1 cellular context compared by ENCODE assay signal in the genomic region with DNA sequence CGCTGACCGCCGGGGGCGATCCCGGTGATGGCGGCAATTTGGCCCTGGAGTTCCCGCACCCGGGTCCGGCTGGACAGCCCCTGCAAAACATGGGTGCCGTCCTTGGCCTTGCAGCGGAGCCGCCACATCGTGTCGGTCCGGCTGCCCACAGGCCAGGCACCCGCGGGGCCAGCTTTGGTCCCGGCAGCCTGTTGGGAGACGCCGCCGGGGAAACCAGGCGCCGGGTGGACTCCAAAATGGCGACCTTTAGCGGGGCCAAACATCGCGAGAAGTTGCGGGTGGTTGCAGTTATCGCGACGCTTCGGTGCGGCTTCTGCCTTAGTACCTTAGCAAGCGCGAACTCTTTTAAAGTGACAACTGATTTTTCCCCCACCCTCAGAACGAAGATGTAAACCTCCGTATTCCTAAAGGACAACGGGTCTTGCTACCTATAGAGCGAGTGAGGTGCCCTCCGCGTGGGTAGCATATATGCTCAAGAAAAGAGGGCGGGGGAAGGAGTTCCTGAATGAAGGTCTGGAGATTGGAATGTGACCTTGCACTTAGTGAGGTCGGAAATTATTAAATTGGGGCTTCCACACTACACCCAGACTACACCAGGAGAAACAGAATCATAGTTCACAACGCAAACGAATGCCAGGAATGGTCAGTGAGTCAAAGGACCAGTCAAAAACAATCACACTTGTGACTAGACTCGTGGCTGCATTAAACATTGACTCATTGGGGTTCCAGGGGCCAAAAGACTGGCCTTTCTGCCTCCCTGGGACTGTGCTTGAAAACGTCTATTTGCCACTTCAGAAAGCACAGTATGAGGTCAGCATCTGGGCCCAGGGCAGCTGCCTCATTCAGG.
TF ChIP-seq lines count a peak whose summit lies in the region.

Gene YOD1 (minus strand): TSS at position 441 of the 847 bp plus-strand sequence. CDS start 178 bp downstream, at position 263.

TF ChIP-seq in HepG2, 621 proteins besides CTCF, POLR2A, EP300 and RAD21 (continued from another document and continues in another):
- TF ChIP-seq, protein P1, sequence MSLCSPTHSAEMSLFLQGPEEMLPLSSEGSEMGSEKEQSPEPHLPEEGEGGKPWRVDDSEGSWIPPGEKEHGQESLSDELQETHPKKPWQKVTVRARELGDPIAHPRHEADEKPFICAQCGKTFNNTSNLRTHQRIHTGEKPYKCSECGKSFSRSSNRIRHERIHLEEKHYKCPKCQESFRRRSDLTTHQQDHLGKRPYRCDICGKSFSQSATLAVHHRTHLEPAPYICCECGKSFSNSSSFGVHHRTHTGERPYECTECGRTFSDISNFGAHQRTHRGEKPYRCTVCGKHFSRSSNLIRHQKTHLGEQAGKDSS (CRISPR knock-in tag; IDR thresholded peaks at IDR 0.05; ENCODE audit: borderline replicate concordance, low read depth) = peak; percentile 61; the same call in 1 of the 2 replicates
- TF ChIP-seq MIXL1 (CRISPR knock-in tag; IDR thresholded peaks at IDR 0.05) (no peak), PCBP2 (optimal IDR thresholded peaks at IDR 0.05; ENCODE audit: low read depth, low read length, poor library complexity, severe bottlenecking) (no peak), STAT5B (CRISPR knock-in tag; IDR thresholded peaks at IDR 0.05) (no peak), ZIK1 (CRISPR knock-in tag; IDR thresholded peaks at IDR 0.05; ENCODE audit: borderline replicate concordance, low read depth) (no peak), NFYB (CRISPR knock-in tag; IDR thresholded peaks at IDR 0.05) (no peak), NFE2L2 (IDR thresholded peaks at IDR 0.05; ENCODE audit: low read length) (no peak), ZSCAN21 (CRISPR knock-in tag; IDR thresholded peaks at IDR 0.05; ENCODE audit: borderline replicate concordance) (peak; percentile 77), RERE (CRISPR knock-in tag; IDR thresholded peaks at IDR 0.05; ENCODE audit: low read depth) (no peak), NCOA5 (CRISPR knock-in tag; IDR thresholded peaks at IDR 0.05) (no peak), RAD51 (IDR thresholded peaks at IDR 0.05; ENCODE audit: borderline replicate concordance) (no peak), FOXA1 (IDR thresholded peaks at IDR 0.05) (no peak), FOXA1 (CRISPR knock-in tag; IDR thresholded peaks at IDR 0.05) (no peak; the same call in 1 of the 2 replicates), JUN (CRISPR knock-in tag; IDR thresholded peaks at IDR 0.05) (0 out of 2 replicates have a peak, but pooled peaks have one; percentile 15), ZNF12 (CRISPR knock-in tag; IDR thresholded peaks at IDR 0.05) (peak; percentile 73; the same call in 1 of the 2 replicates), SIN3A (IDR thresholded peaks at IDR 0.05; ENCODE audit: borderline replicate concordance, low read depth, low read length) (peak; percentile 65; the same call in 1 of the 2 replicates), SKIL (CRISPR knock-in tag; IDR thresholded peaks at IDR 0.05; ENCODE audit: borderline replicate concordance) (no peak), CEBPZ (IDR thresholded peaks at IDR 0.05; ENCODE audit: low read length) (no peak), HMG20B (CRISPR knock-in tag; conservative IDR thresholded peaks at IDR 0.05) (no peak), ZNF24 (IDR thresholded peaks at IDR 0.05) (no peak), RNF219 (CRISPR knock-in tag; IDR thresholded peaks at IDR 0.05) (no peak), MAFF (IDR thresholded peaks at IDR 0.05; ENCODE audit: low read depth, low read length) (no peak), LBX2 (CRISPR knock-in tag; IDR thresholded peaks at IDR 0.05; ENCODE audit: borderline replicate concordance) (no peak), PLRG1 (conservative IDR thresholded peaks at IDR 0.05) (no peak), RBAK (CRISPR knock-in tag; IDR thresholded peaks at IDR 0.05) (no peak), ZNF234 (CRISPR knock-in tag; conservative IDR thresholded peaks at IDR 0.05) (no peak; the same call in 1 of the 2 replicates), TARDBP (CRISPR knock-in tag; IDR thresholded peaks at IDR 0.05) (no peak), EEA1 (CRISPR knock-in tag; IDR thresholded peaks at IDR 0.05; ENCODE audit: borderline replicate concordance) (0 out of 2 replicates have a peak, but pooled peaks have one; percentile 61), REXO4 (CRISPR knock-in tag; IDR thresholded peaks at IDR 0.05; ENCODE audit: borderline replicate concordance) (no peak), HOXA7 (CRISPR knock-in tag; IDR thresholded peaks at IDR 0.05) (no peak), ZNF484 (CRISPR knock-in tag; IDR thresholded peaks at IDR 0.05; ENCODE audit: borderline replicate concordance, low read depth) (no peak), KDM5B (CRISPR knock-in tag; IDR thresholded peaks at IDR 0.05; ENCODE audit: borderline replicate concordance) (peak; percentile 73), ZNF101 (CRISPR knock-in tag; IDR thresholded peaks at IDR 0.05; ENCODE audit: borderline replicate concordance, low read depth) (no peak), MYC (CRISPR knock-in tag; IDR thresholded peaks at IDR 0.05; ENCODE audit: borderline replicate concordance) (no peak; the same call in 1 of the 2 replicates)
- TF ChIP-seq, protein P2, sequence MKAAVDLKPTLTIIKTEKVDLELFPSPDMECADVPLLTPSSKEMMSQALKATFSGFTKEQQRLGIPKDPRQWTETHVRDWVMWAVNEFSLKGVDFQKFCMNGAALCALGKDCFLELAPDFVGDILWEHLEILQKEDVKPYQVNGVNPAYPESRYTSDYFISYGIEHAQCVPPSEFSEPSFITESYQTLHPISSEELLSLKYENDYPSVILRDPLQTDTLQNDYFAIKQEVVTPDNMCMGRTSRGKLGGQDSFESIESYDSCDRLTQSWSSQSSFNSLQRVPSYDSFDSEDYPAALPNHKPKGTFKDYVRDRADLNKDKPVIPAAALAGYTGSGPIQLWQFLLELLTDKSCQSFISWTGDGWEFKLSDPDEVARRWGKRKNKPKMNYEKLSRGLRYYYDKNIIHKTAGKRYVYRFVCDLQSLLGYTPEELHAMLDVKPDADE (CRISPR knock-in tag; IDR thresholded peaks at IDR 0.05) = no peak
- TF ChIP-seq, protein P3, sequence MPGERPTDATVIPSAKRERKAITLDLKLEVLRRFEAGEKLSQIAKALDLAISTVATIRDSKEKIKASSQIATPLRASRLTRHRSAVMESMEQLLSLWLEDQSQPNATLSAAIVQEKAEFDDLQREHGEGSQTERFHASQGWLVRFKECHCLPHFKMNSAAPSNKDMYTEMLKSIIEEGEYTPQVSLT (CRISPR knock-in tag; IDR thresholded peaks at IDR 0.05; ENCODE audit: borderline replicate concordance, low read depth) = no peak
- TF ChIP-seq, protein P4, sequence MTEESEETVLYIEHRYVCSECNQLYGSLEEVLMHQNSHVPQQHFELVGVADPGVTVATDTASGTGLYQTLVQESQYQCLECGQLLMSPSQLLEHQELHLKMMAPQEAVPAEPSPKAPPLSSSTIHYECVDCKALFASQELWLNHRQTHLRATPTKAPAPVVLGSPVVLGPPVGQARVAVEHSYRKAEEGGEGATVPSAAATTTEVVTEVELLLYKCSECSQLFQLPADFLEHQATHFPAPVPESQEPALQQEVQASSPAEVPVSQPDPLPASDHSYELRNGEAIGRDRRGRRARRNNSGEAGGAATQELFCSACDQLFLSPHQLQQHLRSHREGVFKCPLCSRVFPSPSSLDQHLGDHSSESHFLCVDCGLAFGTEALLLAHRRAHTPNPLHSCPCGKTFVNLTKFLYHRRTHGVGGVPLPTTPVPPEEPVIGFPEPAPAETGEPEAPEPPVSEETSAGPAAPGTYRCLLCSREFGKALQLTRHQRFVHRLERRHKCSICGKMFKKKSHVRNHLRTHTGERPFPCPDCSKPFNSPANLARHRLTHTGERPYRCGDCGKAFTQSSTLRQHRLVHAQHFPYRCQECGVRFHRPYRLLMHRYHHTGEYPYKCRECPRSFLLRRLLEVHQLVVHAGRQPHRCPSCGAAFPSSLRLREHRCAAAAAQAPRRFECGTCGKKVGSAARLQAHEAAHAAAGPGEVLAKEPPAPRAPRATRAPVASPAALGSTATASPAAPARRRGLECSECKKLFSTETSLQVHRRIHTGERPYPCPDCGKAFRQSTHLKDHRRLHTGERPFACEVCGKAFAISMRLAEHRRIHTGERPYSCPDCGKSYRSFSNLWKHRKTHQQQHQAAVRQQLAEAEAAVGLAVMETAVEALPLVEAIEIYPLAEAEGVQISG (CRISPR knock-in tag; IDR thresholded peaks at IDR 0.05) = no peak
